ENCODE assay signal across 14 cellular contexts in genomic region chr10:48779546-48780152, GRCh38.
DNase-seq lines count a peak whose midpoint lies in the region; ATAC-seq and TF ChIP-seq lines count a peak whose summit lies in the region.
"Had no signal": no experiment of that assay in that cellular context is flagged by ENCODE, and none has a peak within 500 bp of the region (broad histone marks: within the 10 kb centered on the region; RNA-seq: fewer than 3 reads in every experiment).

No MANE protein-coding gene starts in this region.

- no peak overlapping the region for H3K9ac ChIP-seq in colonic mucosa (ENCODE audit: low read depth in 2 of 2, low read length in 2 of 2)
- H3K9ac ChIP-seq: BLaER1 treated with 17β-estradiol and CSF1 and Interleukin-3, amounts not matched to agents 10 nM and 100 nM had no signal

- no peaks in the 10 kb centered on the region for H3K4me1 ChIP-seq in colonic mucosa
- no peaks in the 10 kb centered on the region for H3K4me1 ChIP-seq in esophagus muscularis mucosa
- H3K4me1 ChIP-seq: BLaER1 treated with 17β-estradiol and CSF1 and Interleukin-3, amounts not matched to agents 10 nM and 100 nM had no signal

- 96% methylated on average over 5 of the region's 6 CpGs for WGBS in esophagus muscularis mucosa

- no peak overlapping the region for H3K4me3 ChIP-seq in colonic mucosa
- no peak overlapping the region for H3K4me3 ChIP-seq in esophagus muscularis mucosa
- H3K4me3 ChIP-seq: BLaER1 treated with 17β-estradiol and CSF1 and Interleukin-3, amounts not matched to agents 10 nM and 100 nM had no signal

- peak; percentile 21 for DNase-seq in activated CD8-positive, alpha-beta memory T cell treated with anti-CD3 and anti-CD28 coated beads for 24 hours
- no peak for DNase-seq in activated CD8-positive, alpha-beta memory T cell treated with anti-CD3 and anti-CD28 coated beads, Interleukin-2, amount 50 U/mL, for 48 hours
- DNase-seq in colonic mucosa (peak; percentile 2), esophagus muscularis mucosa (ENCODE audit: extremely low spot score) (peak; percentile 78), NCI-H345 treated with DMSO at 0.1 percent for 48 hours (lab: John Stamatoyannopoulos, UW; ENCODE audit: unreplicated experiment) (no peak), HPDE6-E6E7 (ENCODE audit: extremely low spot score) (no peak)
- DNase-seq in stimulated activated naive B cell treated with anti-CD40 and anti-IgM and Interleukin-4, amounts not matched to agents 10 μg/mL and 1 μg/mL and 100 μg/mL, for 72 hours, result no peak
- no peak for DNase-seq in natural killer cell treated with Interleukin-12 subunit alpha and Interleukin-12 subunit beta and Interleukin-15 and Interleukin-18, amount 100 ng/mL, for 72 hours (ENCODE audit: low spot score)
- DNase-seq: 8988T; AML-193; CD4-positive, CD25-positive, alpha-beta regulatory T cell; DMS 273 treated with DMSO at 0.1 percent for 48 hours had no signal

- H3K36me3 ChIP-seq in colonic mucosa (no peaks in the 10 kb centered on the region), esophagus muscularis mucosa (no peaks in the 10 kb centered on the region)

- H3K4me1 Mint-ChIP-seq in stimulated activated naive B cell treated with anti-CD40 and anti-IgM and Interleukin-4, amounts not matched to agents 10 μg/mL and 1 μg/mL and 100 μg/mL, for 72 hours, result peaks cover 12 to 29% of the 10 kb centered on the region in 2 donors
- no peaks in the 10 kb centered on the region for H3K4me1 Mint-ChIP-seq in natural killer cell treated with Interleukin-12 subunit alpha and Interleukin-12 subunit beta and Interleukin-15 and Interleukin-18, amount 100 ng/mL, for 72 hours (ENCODE audit: low read depth in 2 of 2)
- H3K4me1 Mint-ChIP-seq: CD4-positive, CD25-positive, alpha-beta regulatory T cell had no signal

- no peaks in the 10 kb centered on the region for H3K9me3 Mint-ChIP-seq in stimulated activated naive B cell treated with anti-CD40 and anti-IgM and Interleukin-4, amounts not matched to agents 10 μg/mL and 1 μg/mL and 100 μg/mL, for 72 hours
- no peaks in the 10 kb centered on the region for H3K9me3 Mint-ChIP-seq in natural killer cell treated with Interleukin-12 subunit alpha and Interleukin-12 subunit beta and Interleukin-15 and Interleukin-18, amount 100 ng/mL, for 72 hours
- H3K9me3 Mint-ChIP-seq: CD4-positive, CD25-positive, alpha-beta regulatory T cell had no signal

- no peak for TF ChIP-seq POLR2A in esophagus muscularis mucosa (IDR thresholded peaks at IDR 0.05; ENCODE audit: low read depth)

- H3K27me3 ChIP-seq in colonic mucosa (no peaks in the 10 kb centered on the region), esophagus muscularis mucosa (no peaks in the 10 kb centered on the region)
- H3K27me3 ChIP-seq: BLaER1 treated with 17β-estradiol and CSF1 and Interleukin-3, amounts not matched to agents 10 nM and 100 nM had no signal

- peak overlapping the region; percentile 82 for H3K27ac Mint-ChIP-seq in stimulated activated naive B cell treated with anti-CD40 and anti-IgM and Interleukin-4, amounts not matched to agents 10 μg/mL and 1 μg/mL and 100 μg/mL, for 72 hours
- H3K27ac Mint-ChIP-seq in natural killer cell treated with Interleukin-12 subunit alpha and Interleukin-12 subunit beta and Interleukin-15 and Interleukin-18, amount 100 ng/mL, for 72 hours, result no peak overlapping the region

- no peak for ATAC-seq in stimulated activated naive B cell treated with anti-CD40 and anti-IgM and Interleukin-4, amounts not matched to agents 10 μg/mL and 1 μg/mL and 100 μg/mL, for 72 hours (replicated peaks)
- ATAC-seq in natural killer cell treated with Interleukin-12 subunit alpha and Interleukin-12 subunit beta and Interleukin-15 and Interleukin-18, amount 100 ng/mL, for 72 hours, result no peak
- ATAC-seq: HCT116 had no signal

- H3K27me3 Mint-ChIP-seq in stimulated activated naive B cell treated with anti-CD40 and anti-IgM and Interleukin-4, amounts not matched to agents 10 μg/mL and 1 μg/mL and 100 μg/mL, for 72 hours, result no peaks in the 10 kb centered on the region
- H3K27me3 Mint-ChIP-seq in natural killer cell treated with Interleukin-12 subunit alpha and Interleukin-12 subunit beta and Interleukin-15 and Interleukin-18, amount 100 ng/mL, for 72 hours, result peaks cover 0 to 3% of the 10 kb centered on the region in 2 donors
- H3K27me3 Mint-ChIP-seq: CD4-positive, CD25-positive, alpha-beta regulatory T cell had no signal

- H3K36me3 Mint-ChIP-seq in stimulated activated naive B cell treated with anti-CD40 and anti-IgM and Interleukin-4, amounts not matched to agents 10 μg/mL and 1 μg/mL and 100 μg/mL, for 72 hours, result peaks cover 43 to 59% of the 10 kb centered on the region in 2 donors
- H3K36me3 Mint-ChIP-seq in natural killer cell treated with Interleukin-12 subunit alpha and Interleukin-12 subunit beta and Interleukin-15 and Interleukin-18, amount 100 ng/mL, for 72 hours, result no peaks in the 10 kb centered on the region
- H3K36me3 Mint-ChIP-seq: CD4-positive, CD25-positive, alpha-beta regulatory T cell had no signal

- no peak overlapping the region for H3K4me3 Mint-ChIP-seq in stimulated activated naive B cell treated with anti-CD40 and anti-IgM and Interleukin-4, amounts not matched to agents 10 μg/mL and 1 μg/mL and 100 μg/mL, for 72 hours
- no peak overlapping the region for H3K4me3 Mint-ChIP-seq in natural killer cell treated with Interleukin-12 subunit alpha and Interleukin-12 subunit beta and Interleukin-15 and Interleukin-18, amount 100 ng/mL, for 72 hours
- H3K4me3 Mint-ChIP-seq: CD4-positive, CD25-positive, alpha-beta regulatory T cell had no signal

- H3K27ac ChIP-seq in colonic mucosa (no peak overlapping the region), esophagus muscularis mucosa (replicated peaks in 1 of 4) (no peak overlapping the region)
- H3K27ac ChIP-seq: BLaER1 treated with 17β-estradiol and CSF1 and Interleukin-3, amounts not matched to agents 10 nM and 100 nM had no signal

- TF ChIP-seq EP300 in esophagus muscularis mucosa (IDR thresholded peaks at IDR 0.05), result no peak

- TF ChIP-seq CTCF in colonic mucosa (IDR thresholded peaks at IDR 0.05) (no peak), esophagus muscularis mucosa (IDR thresholded peaks at IDR 0.05) (no peak)

- intact Hi-C loops in colonic mucosa (cut with DNase I) (no loop called here), esophagus muscularis mucosa (cut with DNase I) (no loop called here)

- no peaks in the 10 kb centered on the region for H3K9me3 ChIP-seq in colonic mucosa
- H3K9me3 ChIP-seq in esophagus muscularis mucosa, result no peaks in the 10 kb centered on the region

Comparison
In these comparisons a context has a peak if more than half of its experiments do, and no peak if none do; other contexts are left out.
1. DNase-seq: peak in activated CD8-positive, alpha-beta memory T cell treated with anti-CD3 and anti-CD28 coated beads for 24 hours (single experiment), colonic mucosa (single experiment) and esophagus muscularis mucosa (single experiment); none in activated CD8-positive, alpha-beta memory T cell treated with anti-CD3 and anti-CD28 coated beads, Interleukin-2, amount 50 U/mL, for 48 hours (single experiment), stimulated activated naive B cell treated with anti-CD40 and anti-IgM and Interleukin-4, amounts not matched to agents 10 μg/mL and 1 μg/mL and 100 μg/mL, for 72 hours (single experiment), natural killer cell treated with Interleukin-12 subunit alpha and Interleukin-12 subunit beta and Interleukin-15 and Interleukin-18, amount 100 ng/mL, for 72 hours (single experiment), NCI-H345 treated with DMSO at 0.1 percent for 48 hours (single experiment) and HPDE6-E6E7 (single experiment).